In genomic region chr10:100349672-100350071, GRCh38 we compare ENCODE assay signal across 11 cellular contexts. TPM values are rescaled to one million over a fixed set of nuclear protein-coding genes. Genes with fewer than 3 reads are reported as not detected.
DNase-seq lines count a peak whose midpoint lies in the region; ATAC-seq and TF ChIP-seq lines count a peak whose summit lies in the region.
"Had no signal": no experiment of that assay in that cellular context is flagged by ENCODE, and none has a peak within 500 bp of the region (broad histone marks: within the 10 kb centered on the region; RNA-seq: fewer than 3 reads in every experiment).

No MANE protein-coding gene starts in this region.

- POLR2A ChIA-PET in activated CD8-positive, alpha-beta T cell treated with anti-CD3 and anti-CD28 coated beads, Interleukin-2, amount 10 ng/mL, durations not matched to agents 7 days and 5 days (lab: Charles Lee), result interaction anchor here (0.6 to 5.8 kb wide), 6 partner anchors 10 to 161 kb away, joined by 3 to 43 read pairs (median 8); no protein-coding TSS in a partner anchor

- peaks cover 71% of the 10 kb centered on the region for H3K36me3 Mint-ChIP-seq in activated CD8-positive, alpha-beta T cell treated with anti-CD3 and anti-CD28 coated beads, Interleukin-2, amount 10 ng/mL, durations not matched to agents 7 days and 5 days (ENCODE audit: low read depth)

- H3K27me3 Mint-ChIP-seq in activated CD8-positive, alpha-beta T cell treated with anti-CD3 and anti-CD28 coated beads, Interleukin-2, amount 10 ng/mL, durations not matched to agents 7 days and 5 days (ENCODE audit: low read depth), result no peaks in the 10 kb centered on the region

- H3K9me3 Mint-ChIP-seq in activated CD8-positive, alpha-beta T cell treated with anti-CD3 and anti-CD28 coated beads, Interleukin-2, amount 10 ng/mL, durations not matched to agents 7 days and 5 days (ENCODE audit: insufficient read depth), result no peaks in the 10 kb centered on the region

- H3K27ac Mint-ChIP-seq in activated CD8-positive, alpha-beta T cell treated with anti-CD3 and anti-CD28 coated beads, Interleukin-2, amount 10 ng/mL, durations not matched to agents 7 days and 5 days, result peak overlapping the region; percentile 2

- CTCF ChIA-PET in activated CD8-positive, alpha-beta T cell treated with anti-CD3 and anti-CD28 coated beads, Interleukin-2, amount 10 ng/mL, durations not matched to agents 7 days and 5 days (lab: Charles Lee), result interaction anchor here (1.0 to 24.9 kb wide), 6 partner anchors 12 to 169 kb away, joined by 5 to 311 read pairs (median 36); no protein-coding TSS in a partner anchor

- intact Hi-C loops in heart left ventricle (cut with DNase I), result no loop called here

- 90 to 92% (median 91%) methylated on average over 3 of the region's 3 CpGs for WGBS in heart left ventricle, 4 donors
- WGBS in upper lobe of left lung, 2 donors, result 68 to 83% methylated on average over 3 of the region's 3 CpGs

- H3K9me3 ChIP-seq in cardiac muscle cell (ENCODE audit: low read depth) (no peaks in the 10 kb centered on the region), heart left ventricle (no peaks in the 10 kb centered on the region), upper lobe of left lung (no peaks in the 10 kb centered on the region)

- TF ChIP-seq EP300 in upper lobe of left lung (IDR thresholded peaks at IDR 0.05), result no peak

- H3K4me3 Mint-ChIP-seq in activated CD8-positive, alpha-beta T cell treated with anti-CD3 and anti-CD28 coated beads, Interleukin-2, amount 10 ng/mL, durations not matched to agents 7 days and 5 days, result peak overlapping the region; percentile 96

- TF ChIP-seq POLR2A in heart left ventricle (IDR thresholded peaks at IDR 0.05) (no peak), upper lobe of left lung (IDR thresholded peaks at IDR 0.05) (no peak)

- no peaks in the 10 kb centered on the region for H3K27me3 ChIP-seq in cardiac muscle cell
- H3K27me3 ChIP-seq in heart left ventricle, result peaks cover 0 to 37% (median 0%) of the 10 kb centered on the region in 9 donors
- H3K27me3 ChIP-seq in upper lobe of left lung, result no peaks in the 10 kb centered on the region

- peak overlapping the region; percentile 97 for H3K4me3 ChIP-seq in cardiac muscle cell
- H3K4me3 ChIP-seq in heart left ventricle, result no peak overlapping the region
- peak overlapping the region; percentile 83 to 91 for H3K4me3 ChIP-seq in foreskin fibroblast (ENCODE audit: low read depth in 1 of 2, low read length in 2 of 2)
- H3K4me3 ChIP-seq in upper lobe of left lung, result peak overlapping the region in 3 of 4 donors; percentile 73 to 75 (median 74)

- peaks cover 38% of the 10 kb centered on the region for H3K36me3 ChIP-seq in cardiac muscle cell
- peaks cover 0 to 11% (median 0%) of the 10 kb centered on the region in 9 donors for H3K36me3 ChIP-seq in heart left ventricle
- peaks cover 3 to 29% (median 11%) of the 10 kb centered on the region in 4 donors for H3K36me3 ChIP-seq in upper lobe of left lung

- peaks cover 75% of the 10 kb centered on the region for H3K4me1 Mint-ChIP-seq in activated CD8-positive, alpha-beta T cell treated with anti-CD3 and anti-CD28 coated beads, Interleukin-2, amount 10 ng/mL, durations not matched to agents 7 days and 5 days (ENCODE audit: low read depth)

- TF ChIP-seq CTCF in cardiac muscle cell (IDR thresholded peaks at IDR 0.05; ENCODE audit: low read depth, low read length) (no peak), heart left ventricle (IDR thresholded peaks at IDR 0.05) (no peak), foreskin fibroblast (IDR thresholded peaks at IDR 0.05; ENCODE audit: low read depth, low read length) (no peak), upper lobe of left lung (IDR thresholded peaks at IDR 0.05) (no peak)

- ATAC-seq in heart left ventricle (no peak), upper lobe of left lung (ENCODE audit: low FRiP score in 2 of 2) (no peak)
- ATAC-seq in activated CD8-positive, alpha-beta T cell treated with anti-CD3 and anti-CD28 coated beads, Interleukin-2, amount 10 ng/mL, durations not matched to agents 7 days and 5 days, result no peak

- no peak overlapping the region for H3K27ac ChIP-seq in cardiac muscle cell
- H3K27ac ChIP-seq in heart left ventricle, result no peak overlapping the region
- peak overlapping the region in 1 of 4 donors; percentile 92 for H3K27ac ChIP-seq in upper lobe of left lung

- no peak for DNase-seq in cardiac muscle cell (ENCODE audit: low read depth in 1 of 2, low spot score in 1 of 2)
- DNase-seq in heart left ventricle, result no peak
- DNase-seq in activated CD8-positive, alpha-beta T cell treated with anti-CD3 and anti-CD28 coated beads, Interleukin-2, amount 10 ng/mL, durations not matched to agents 7 days and 5 days, result no peak
- DNase-seq in foreskin fibroblast, result no peak
- DNase-seq in upper lobe of left lung, result no peak
- no peak for DNase-seq in putamen (ENCODE audit: low spot score)
- no peak for DNase-seq in H4 (ENCODE audit: low spot score)
- no peak for DNase-seq in NAMALWA (ENCODE audit: low spot score)
- DNase-seq: activated CD4-positive, alpha-beta T cell treated with anti-CD3 and anti-CD28 coated beads for 1 hour; stimulated activated CD4-positive, alpha-beta T cell treated with anti-CD3 and anti-CD28 coated beads, Interleukin-1b, Interleukin-23, amount 100 ng/mL, for 48 hours had no signal

- peaks cover 45% of the 10 kb centered on the region for H3K4me1 ChIP-seq in cardiac muscle cell (ENCODE audit: low read depth)
- H3K4me1 ChIP-seq in heart left ventricle, result peaks cover 0 to 21% (median 11%) of the 10 kb centered on the region in 12 donors
- peaks cover 14 to 56% (median 15%) of the 10 kb centered on the region in 4 donors for H3K4me1 ChIP-seq in upper lobe of left lung

RNA-seq across cellular contexts. Expression of gene SCD, which starts 2.6 kb away (rescaled TPM):
- total RNA-seq in cardiac muscle cell, result 149 and 275 TPM in 2 replicates
- polyA plus RNA-seq in cardiac muscle cell, result 136 and 246 TPM in 2 replicates
- 100 to 1,000 TPM in 1 of 9 donors, 10 to 100 TPM in 2, 1 to 10 TPM in 6; 2.3 to 216 (median 4.9) TPM for total RNA-seq in heart left ventricle
- 10 to 100 TPM; 16.8 to 66.9 TPM for polyA plus RNA-seq in heart left ventricle
- 100 to 1,000 TPM; 239 to 240 TPM for total RNA-seq in activated CD8-positive, alpha-beta T cell treated with anti-CD3 and anti-CD28 coated beads, Interleukin-2, amount 10 ng/mL, durations not matched to agents 7 days and 5 days
- total RNA-seq in upper lobe of left lung, result 100 to 1,000 TPM; 108 to 464 (median 251) TPM
- 458 and 512 TPM in 2 replicates for total RNA-seq in H4 (2014; rRNA removed; shearing (Covaris generic))

RNA-seq across cellular contexts. Expression of gene PKD2L1, which starts 19.6 kb away (rescaled TPM):
- not detected in 2 replicates for total RNA-seq in cardiac muscle cell
- not detected in 2 replicates for polyA plus RNA-seq in cardiac muscle cell
- not detected for total RNA-seq in heart left ventricle
- polyA plus RNA-seq in heart left ventricle, result not detected
- total RNA-seq in activated CD8-positive, alpha-beta T cell treated with anti-CD3 and anti-CD28 coated beads, Interleukin-2, amount 10 ng/mL, durations not matched to agents 7 days and 5 days, result under 1 TPM; 0.10 to 0.68 TPM
- total RNA-seq in upper lobe of left lung, result 1 to 10 TPM in 5 of 6 donors, under 1 TPM in 1; 0.61 to 8.4 (median 2.0) TPM
- total RNA-seq in H4 (2014; rRNA removed; shearing (Covaris generic)), result not detected in 2 replicates
- total RNA-seq: HT-29 had no signal

Comparison
In these comparisons a context has a peak if more than half of its experiments do, and no peak if none do; other contexts are left out.
1. H3K4me3 ChIP-seq: peak in cardiac muscle cell (single experiment), foreskin fibroblast (2 of 2) and upper lobe of left lung (3 of 4); none in heart left ventricle (0 of 12).